In genomic region chr9:134344068-134344820, GRCh38 we compare ENCODE assay signal across 9 cellular contexts. TPM values are rescaled to one million over a fixed set of nuclear protein-coding genes. Genes with fewer than 3 reads are reported as not detected.
DNase-seq lines count a peak whose midpoint lies in the region; ATAC-seq and TF ChIP-seq lines count a peak whose summit lies in the region.
"Had no signal": no experiment of that assay in that cellular context is flagged by ENCODE, and none has a peak within 500 bp of the region (broad histone marks: within the 10 kb centered on the region; RNA-seq: fewer than 3 reads in every experiment).

No MANE protein-coding gene starts in this region.

- TF ChIP-seq CTCF in left lung (IDR thresholded peaks at IDR 0.05) (no peak), transverse colon (IDR thresholded peaks at IDR 0.05) (no peak)

- TF ChIP-seq EP300 in transverse colon (IDR thresholded peaks at IDR 0.05; ENCODE audit: low read depth): no peak

- H3K4me1 ChIP-seq in left lung: peaks cover 44 to 99% of the 10 kb centered on the region in 2 donors
- peaks cover 47 to 81% (median 72%) of the 10 kb centered on the region in 4 donors for H3K4me1 ChIP-seq in transverse colon

- DNase-seq in activated gamma-delta T cell treated with Interleukin-2 at 50 U/mL for 16 hours (peak; percentile 54), activated gamma-delta T cell (lab: John Stamatoyannopoulos, UW) (no peak), left lung (peak; percentile 85 to 90), transverse colon (peak; percentile 50), COLO668 (lab: John Stamatoyannopoulos, UW; ENCODE audit: unreplicated experiment) (no peak), GM19240 (ENCODE audit: insufficient read length, low spot score) (no peak)
- DNase-seq: nephron progenitor cell had no signal

- H3K27me3 ChIP-seq in left lung: no peaks in the 10 kb centered on the region
- H3K27me3 ChIP-seq in transverse colon: no peaks in the 10 kb centered on the region

- H3K4me3 ChIP-seq in left lung (peak overlapping the region in 1 of 2 donors; percentile 3), transverse colon (no peak overlapping the region)

- in situ Hi-C loops in transverse colon (cut with MboI; ENCODE audit: low pct_ligation_motif_present in 1 of 4, low pct_unique_long_range_greater_than_20kb in 1 of 4, low sequenced_read_pairs in 3 of 4): no loop called here

- H3K9me3 ChIP-seq in left lung: no peaks in the 10 kb centered on the region
- no peaks in the 10 kb centered on the region for H3K9me3 ChIP-seq in transverse colon

- H3K36me3 ChIP-seq in left lung: no peaks in the 10 kb centered on the region
- no peaks in the 10 kb centered on the region for H3K36me3 ChIP-seq in transverse colon

- H3K27ac ChIP-seq in angular gyrus (ENCODE audit: low read depth, low read length) (peak overlapping the region; percentile 24), left lung (peak overlapping the region; percentile 54 to 92), transverse colon (peak overlapping the region; percentile 37 to 84 (median 40))

- ATAC-seq in left lung (peak; percentile 15), HG03354 (IDR thresholded peaks at IDR 0.05; ENCODE audit: poor library complexity, severe bottlenecking, unreplicated experiment) (no peak)

- WGBS in transverse colon (ENCODE audit: low coverage in 1 of 2), 2 donors: 72% methylated on average over 16 of the region's 17 CpGs; no CpG with 5 or more reads in 1 of the 2 donors

- intact Hi-C loops in left lung (cut with DNase I) (no loop called here), transverse colon (cut with DNase I; ENCODE audit: low total_unique reads) (no loop called here)

- no peak for TF ChIP-seq POLR2A in transverse colon (IDR thresholded peaks at IDR 0.05)

RNA-seq across cellular contexts. Expression of gene RXRA, which starts 18.0 kb away (rescaled TPM):
- 10 to 100 TPM; 56.7 to 79.5 TPM for total RNA-seq in left lung
- 10 to 100 TPM; 27.3 to 70.5 (median 58.6) TPM for total RNA-seq in transverse colon

Comparison
In these comparisons a context has a peak if more than half of its experiments do, and no peak if none do; other contexts are left out.
1. DNase-seq: peak in activated gamma-delta T cell treated with Interleukin-2 at 50 U/mL for 16 hours (single experiment), left lung (2 of 2) and transverse colon (single experiment); none in activated gamma-delta T cell (single experiment), COLO668 (single experiment) and GM19240 (single experiment).
2. Peak in every context shown above with its lines, with median percentiles within 50 percentile points of each other: H3K27ac ChIP-seq.